ENCODE assay signal across 8 cellular contexts in genomic region chr1:155173478-155174333, GRCh38. TPM values are rescaled to one million over a fixed set of nuclear protein-coding genes. Genes with fewer than 3 reads are reported as not detected.
A peak's percentile ranks its signal among the peaks of the same experiment; 100 is the strongest.
DNase-seq lines count a peak whose midpoint lies in the region; TF ChIP-seq lines count a peak whose summit lies in the region.

Gene TRIM46, plus strand, starts transcription at chr1:155173849. Its CDS starts 118 bp downstream, at chr1:155173967.

- peak within 1 kb of the TSS; percentile 57 to 95 (median 85) for H3K4me3 ChIP-seq in dorsolateral prefrontal cortex

- peak within 1 kb of the TSS; percentile 65 to 98 (median 89) for H3K27ac ChIP-seq in dorsolateral prefrontal cortex

- TF ChIP-seq CTCF in dorsolateral prefrontal cortex (IDR thresholded peaks at IDR 0.05 in 54 of 56, conservative IDR thresholded peaks at IDR 0.05 in 2 of 56; ENCODE audit: low read depth in 1 of 56, partially characterized antibody in 56 of 56): peak in 28 of 56 donors; percentile 1 to 60 (median 20)

- peak; percentile 75 for DNase-seq in DMS 273 (lab: John Stamatoyannopoulos, UW; ENCODE audit: unreplicated experiment)
- DNase-seq in DMS 273 treated with DMSO at 0.1 percent for 48 hours (lab: John Stamatoyannopoulos, UW): no peak
- peak; percentile 71 for DNase-seq in NCI-H2107 treated with DMSO at 0.1 percent for 48 hours (lab: John Stamatoyannopoulos, UW; ENCODE audit: unreplicated experiment)
- peak; percentile 63 to 72 for DNase-seq in activated CD4-positive, alpha-beta T cell treated with anti-CD3 and anti-CD28 coated beads, Interleukin-2, amount 50 U/mL, for 4 hours
- DNase-seq in dorsolateral prefrontal cortex: peak in 9 of 10 donors; percentile 62 to 86 (median 75)
- DNase-seq in lung microvascular endothelial cell (ENCODE audit: low read depth in 2 of 2): peak; percentile 49 to 57
- DNase-seq in stimulated activated CD8-positive, alpha-beta memory T cell treated with anti-CD3 and anti-CD28 coated beads, Interleukin-15, amount 100 ng/mL, for 48 hours (ENCODE audit: low read depth in 2 of 2): peak; percentile 58 to 62
- DNase-seq in MV-4-11 (lab: John Stamatoyannopoulos, UW): no peak

- no peaks in the 10 kb centered on the region for H3K27me3 ChIP-seq in dorsolateral prefrontal cortex

- intact Hi-C loops in dorsolateral prefrontal cortex (cut with DNase I): no loop called here

RNA-seq across cellular contexts. Expression of gene TRIM46, which starts in this region (rescaled TPM):
- total RNA-seq in dorsolateral prefrontal cortex (10 to 100 TPM; 10.2 to 31.0 (median 19.3) TPM), lung microvascular endothelial cell (1.2 and 2.4 TPM in 2 replicates)

Comparison
In these comparisons a context has a peak if more than half of its experiments do, and no peak if none do; other contexts are left out.
1. DNase-seq: peak in DMS 273 (single experiment), NCI-H2107 treated with DMSO at 0.1 percent for 48 hours (single experiment), activated CD4-positive, alpha-beta T cell treated with anti-CD3 and anti-CD28 coated beads, Interleukin-2, amount 50 U/mL, for 4 hours (2 of 2), dorsolateral prefrontal cortex (9 of 10), lung microvascular endothelial cell (2 of 2) and stimulated activated CD8-positive, alpha-beta memory T cell treated with anti-CD3 and anti-CD28 coated beads, Interleukin-15, amount 100 ng/mL, for 48 hours (2 of 2); none in DMS 273 treated with DMSO at 0.1 percent for 48 hours (single experiment) and MV-4-11 (single experiment).